In the genomic region with DNA sequence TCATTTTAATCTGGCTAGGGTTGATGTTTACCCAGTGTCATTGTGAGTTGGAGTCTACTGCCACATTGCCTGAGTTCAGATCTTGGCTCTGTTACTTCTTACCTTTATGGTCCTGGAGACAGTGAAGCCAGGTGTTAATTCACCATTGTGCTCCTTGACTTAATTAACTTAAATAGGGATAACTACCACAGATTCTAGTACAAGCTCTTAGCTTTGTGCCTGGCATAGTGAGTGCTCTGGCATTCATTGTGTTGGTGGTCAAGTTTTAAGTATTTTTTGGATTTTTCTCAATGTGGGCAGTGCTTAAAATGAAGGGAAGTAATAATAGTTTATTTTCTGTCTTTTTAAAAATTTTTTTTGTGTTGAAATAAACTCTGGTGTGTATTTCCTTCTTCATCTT, we compare ENCODE assay signal across 13 cellular contexts. TPM values are rescaled to one million over a fixed set of nuclear protein-coding genes. Genes with fewer than 3 reads are reported as not detected.
DNase-seq lines count a peak whose midpoint lies in the region; ATAC-seq and TF ChIP-seq lines count a peak whose summit lies in the region.
"Had no signal": no experiment of that assay in that cellular context is flagged by ENCODE, and none has a peak within 500 bp of the region (broad histone marks: within the 10 kb centered on the region; RNA-seq: fewer than 3 reads in every experiment).

No MANE protein-coding gene starts in this region.

- no peaks in the 10 kb centered on the region for H3K27me3 Mint-ChIP-seq in activated T-cell treated with anti-CD3 and anti-CD28 coated beads, Interleukin-2, amount 50 U/mL, for 24 hours
- no peaks in the 10 kb centered on the region for H3K27me3 Mint-ChIP-seq in WTC11 (ENCODE audit: low read depth)

- no peak for TF ChIP-seq CTCF in WTC11 (IDR thresholded peaks at IDR 0.05)
- no peak for TF ChIP-seq CTCF in fibroblast of the aortic adventitia (IDR thresholded peaks at IDR 0.05; ENCODE audit: insufficient read depth, low read length)

- H3K27ac ChIP-seq in skeletal muscle tissue (ENCODE audit: low read depth, low read length): no peak overlapping the region

- POLR2A ChIA-PET in WTC11 (lab: Charles Lee): no interaction called here

- ATAC-seq in WTC11 (no peak), HG02759 (IDR thresholded peaks at IDR 0.05; ENCODE audit: unreplicated experiment) (no peak)
- ATAC-seq: left lobe of liver had no signal

- DNase-seq in activated T-cell treated with anti-CD3 and anti-CD28 coated beads, Interleukin-2, amount 50 U/mL, for 24 hours: no peak
- no peak for DNase-seq in activated T-cell treated with anti-CD3 and anti-CD28 coated beads, Interleukin-2, amount 50 U/mL, for 48 hours
- DNase-seq in WTC11 (ENCODE audit: low spot score) (no peak), fibroblast of the aortic adventitia (ENCODE audit: low read depth) (no peak), NCI-H748 treated with DMSO at 0.1 percent for 48 hours (lab: John Stamatoyannopoulos, UW) (no peak), islet precursor cell (no peak)
- DNase-seq: activated effector memory CD4-positive, alpha-beta T cell treated with anti-CD3 and anti-CD28 coated beads, Interleukin-2, amount 50 U/mL, for 16 hours; NCI-H345; spleen; stimulated activated naive CD4-positive, alpha-beta T cell treated with Interleukin-2 at 50 U/mL for 16 hours had no signal

- no peaks in the 10 kb centered on the region for H3K9me3 Mint-ChIP-seq in activated T-cell treated with anti-CD3 and anti-CD28 coated beads, Interleukin-2, amount 50 U/mL, for 24 hours
- H3K9me3 Mint-ChIP-seq in WTC11: no peaks in the 10 kb centered on the region

- no peaks in the 10 kb centered on the region for H3K27me3 ChIP-seq in skeletal muscle tissue (ENCODE audit: control insufficient read depth in 3 of 3, insufficient read depth in 3 of 3, low read length in 3 of 3)
- H3K27me3 ChIP-seq: spleen had no signal

- peaks cover 3 to 12% (median 4%) of the 10 kb centered on the region in 3 donors for H3K36me3 ChIP-seq in skeletal muscle tissue (ENCODE audit: control insufficient read depth in 3 of 3, insufficient read depth in 3 of 3, low read length in 3 of 3)

- H3K27ac Mint-ChIP-seq in activated T-cell treated with anti-CD3 and anti-CD28 coated beads, Interleukin-2, amount 50 U/mL, for 24 hours: peak overlapping the region; percentile 89
- H3K27ac Mint-ChIP-seq in WTC11: peak overlapping the region; percentile 17; the same call in 1 of the 2 replicates

- H3K36me3 Mint-ChIP-seq in activated T-cell treated with anti-CD3 and anti-CD28 coated beads, Interleukin-2, amount 50 U/mL, for 24 hours (ENCODE audit: low read depth): peaks cover 84% of the 10 kb centered on the region
- H3K36me3 Mint-ChIP-seq in WTC11: peaks cover 66% of the 10 kb centered on the region

- H3K4me1 ChIP-seq in skeletal muscle tissue (ENCODE audit: control insufficient read depth in 3 of 3, insufficient read depth in 3 of 3, low read length in 3 of 3): peaks cover 41 to 70% (median 64%) of the 10 kb centered on the region in 3 donors

- no peak overlapping the region for H3K9ac ChIP-seq in skeletal muscle tissue (ENCODE audit: low read depth in 1 of 3, low read length in 3 of 3)

- peak overlapping the region; percentile 29 for H3K4me3 ChIP-seq in fibroblast of the aortic adventitia (ENCODE audit: low read depth, low read length)
- H3K4me3 ChIP-seq in skeletal muscle tissue (ENCODE audit: low read length in 3 of 3): peak overlapping the region in 2 of 3 donors; percentile 19 to 22

- H3K4me1 Mint-ChIP-seq in activated T-cell treated with anti-CD3 and anti-CD28 coated beads, Interleukin-2, amount 50 U/mL, for 24 hours (ENCODE audit: low read depth): peaks cover 68% of the 10 kb centered on the region
- H3K4me1 Mint-ChIP-seq in WTC11: peaks cover 57% of the 10 kb centered on the region

- no peaks in the 10 kb centered on the region for H3K9me3 ChIP-seq in skeletal muscle tissue (ENCODE audit: control insufficient read depth in 3 of 3, low read length in 3 of 3)
- H3K9me3 ChIP-seq: spleen had no signal

- H3K4me3 Mint-ChIP-seq in activated T-cell treated with anti-CD3 and anti-CD28 coated beads, Interleukin-2, amount 50 U/mL, for 24 hours: peak overlapping the region; percentile 49
- H3K4me3 Mint-ChIP-seq in WTC11: peak overlapping the region; percentile 8

- CTCF ChIA-PET in WTC11 (lab: Charles Lee): no interaction called here

TF ChIP-seq in WTC11, 78 proteins besides CTCF, POLR2A, EP300 and RAD21:
- TF ChIP-seq TEAD4 (CRISPR knock-in tag; IDR thresholded peaks at IDR 0.05): no peak
- TF ChIP-seq ATF1 (CRISPR knock-in tag; IDR thresholded peaks at IDR 0.05): no peak
- TF ChIP-seq KAT7 (CRISPR knock-in tag; IDR thresholded peaks at IDR 0.05; ENCODE audit: borderline replicate concordance): no peak
- no peak for TF ChIP-seq HMGXB4 (CRISPR knock-in tag; IDR thresholded peaks at IDR 0.05)
- TF ChIP-seq TEAD1 (CRISPR knock-in tag; IDR thresholded peaks at IDR 0.05): no peak
- TF ChIP-seq NR1H2 (CRISPR knock-in tag; IDR thresholded peaks at IDR 0.05): no peak
- no peak for TF ChIP-seq ZNF396 (CRISPR knock-in tag; IDR thresholded peaks at IDR 0.05; ENCODE audit: borderline replicate concordance)
- no peak for TF ChIP-seq SOX15 (CRISPR knock-in tag; IDR thresholded peaks at IDR 0.05)
- TF ChIP-seq NFE2L1 (CRISPR knock-in tag; IDR thresholded peaks at IDR 0.05): no peak
- TF ChIP-seq, protein P1, sequence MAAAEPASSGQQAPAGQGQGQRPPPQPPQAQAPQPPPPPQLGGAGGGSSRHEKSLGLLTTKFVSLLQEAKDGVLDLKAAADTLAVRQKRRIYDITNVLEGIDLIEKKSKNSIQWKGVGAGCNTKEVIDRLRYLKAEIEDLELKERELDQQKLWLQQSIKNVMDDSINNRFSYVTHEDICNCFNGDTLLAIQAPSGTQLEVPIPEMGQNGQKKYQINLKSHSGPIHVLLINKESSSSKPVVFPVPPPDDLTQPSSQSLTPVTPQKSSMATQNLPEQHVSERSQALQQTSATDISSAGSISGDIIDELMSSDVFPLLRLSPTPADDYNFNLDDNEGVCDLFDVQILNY (CRISPR knock-in tag; IDR thresholded peaks at IDR 0.05): no peak
- no peak for TF ChIP-seq JUN (CRISPR knock-in tag; IDR thresholded peaks at IDR 0.05)

RNA-seq across cellular contexts. Expression of gene HAPSTR1, which starts 4.6 kb away (rescaled TPM):
- total RNA-seq in WTC11 (2021): 54.3 to 59.1 TPM (median 56.4 TPM) in 3 replicates
- total RNA-seq in fibroblast of the aortic adventitia (ENCODE audit: low replicate concordance): 77.6 and 86.3 TPM in 2 replicates
- total RNA-seq in skeletal muscle tissue: 51.7 TPM
